In the genomic region with DNA sequence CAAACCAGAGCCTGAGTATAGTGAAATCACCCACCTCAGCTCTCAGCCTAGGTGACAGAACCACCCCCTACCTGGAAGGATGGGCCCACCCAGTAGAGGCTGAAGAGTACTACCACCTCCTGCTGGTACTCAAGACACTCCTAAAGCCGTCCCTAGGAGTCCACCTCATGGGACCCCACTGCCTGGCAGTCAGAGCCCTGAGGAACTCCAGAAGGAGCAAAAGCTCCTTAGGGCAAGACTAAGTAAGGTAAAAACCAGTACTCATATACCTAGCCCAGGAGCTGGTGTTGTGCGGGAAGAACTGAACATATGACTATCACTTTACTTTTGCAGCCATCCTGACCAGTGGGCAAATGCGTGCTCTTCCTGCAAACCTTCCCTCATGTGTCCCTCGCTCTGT, we compare ENCODE assay signal across 19 cellular contexts.
"Had no signal": no experiment of that assay in that cellular context is flagged by ENCODE, and none has a peak within 500 bp of the region (broad histone marks: within the 10 kb centered on the region; RNA-seq: fewer than 3 reads in every experiment).

No MANE protein-coding gene starts in this region.

- H3K4me3 ChIP-seq: lung, right lobe of liver, smooth muscle cell, thoracic aorta, tibial nerve, upper lobe of right lung, vagina had no signal

- H3K4me3 Mint-ChIP-seq: effector memory CD8-positive, alpha-beta T cell; memory B cell; natural killer cell; neural crest cell; stimulated activated memory B cell treated with anti-CD40 and anti-IgM and Interleukin-4, amounts not matched to agents 10 μg/mL and 1 μg/mL and 100 μg/mL, for 72 hours; stimulated activated naive CD8-positive, alpha-beta T cell treated with anti-CD3 and anti-CD28 coated beads, Interleukin-15, Interleukin-2, amounts not matched to agents 100 ng/mL and 50 ng/mL, for 24 hours had no signal

- H3K27me3 Mint-ChIP-seq: effector memory CD8-positive, alpha-beta T cell; memory B cell; progenitor cell of endocrine pancreas; stimulated activated memory B cell treated with anti-CD40 and anti-IgM and Interleukin-4, amounts not matched to agents 10 μg/mL and 1 μg/mL and 100 μg/mL, for 72 hours; stimulated activated naive CD8-positive, alpha-beta T cell treated with anti-CD3 and anti-CD28 coated beads, Interleukin-15, Interleukin-2, amounts not matched to agents 100 ng/mL and 50 ng/mL, for 24 hours had no signal

- H3K36me3 Mint-ChIP-seq: natural killer cell had no signal

- ATAC-seq: effector memory CD8-positive, alpha-beta T cell; natural killer cell; right lobe of liver; stimulated activated memory B cell treated with anti-CD40 and anti-IgM and Interleukin-4, amounts not matched to agents 10 μg/mL and 1 μg/mL and 100 μg/mL, for 72 hours; upper lobe of right lung had no signal

- DNase-seq: cortex of kidney; effector memory CD8-positive, alpha-beta T cell; natural killer cell; stimulated activated CD4-positive, alpha-beta T cell treated with anti-CD3 and anti-CD28 coated beads, Interleukin-12 subunit alpha, Interleukin-12 subunit beta, amount 100 ng/mL, for 4 hours; stimulated activated CD4-positive, alpha-beta T cell treated with anti-CD3 and anti-CD28 coated beads, Interleukin-1b, Interleukin-23, amount 100 ng/mL, for 48 hours; stimulated activated CD4-positive, alpha-beta T cell treated with anti-CD3 and anti-CD28 coated beads, Interleukin-4, amount 100 ng/mL, for 1 hour; upper lobe of right lung had no signal

- H3K4me1 ChIP-seq: parathyroid adenoma, right lobe of liver, tibial nerve, upper lobe of right lung, vagina had no signal

- H3K27ac ChIP-seq: parathyroid adenoma, right lobe of liver, thoracic aorta, tibial nerve, upper lobe of right lung, vagina had no signal

- H3K9me3 Mint-ChIP-seq: effector memory CD8-positive, alpha-beta T cell; memory B cell; natural killer cell; neural crest cell; stimulated activated memory B cell treated with anti-CD40 and anti-IgM and Interleukin-4, amounts not matched to agents 10 μg/mL and 1 μg/mL and 100 μg/mL, for 72 hours; stimulated activated naive CD8-positive, alpha-beta T cell treated with anti-CD3 and anti-CD28 coated beads, Interleukin-15, Interleukin-2, amounts not matched to agents 100 ng/mL and 50 ng/mL, for 24 hours had no signal

- H3K9me3 ChIP-seq: right lobe of liver, thoracic aorta, tibial nerve, upper lobe of right lung, vagina had no signal

- H3K4me1 Mint-ChIP-seq: memory B cell; neural crest cell; stimulated activated memory B cell treated with anti-CD40 and anti-IgM and Interleukin-4, amounts not matched to agents 10 μg/mL and 1 μg/mL and 100 μg/mL, for 72 hours had no signal

- H3K27ac Mint-ChIP-seq: memory B cell; progenitor cell of endocrine pancreas; stimulated activated memory B cell treated with anti-CD40 and anti-IgM and Interleukin-4, amounts not matched to agents 10 μg/mL and 1 μg/mL and 100 μg/mL, for 72 hours; stimulated activated naive CD8-positive, alpha-beta T cell treated with anti-CD3 and anti-CD28 coated beads, Interleukin-15, Interleukin-2, amounts not matched to agents 100 ng/mL and 50 ng/mL, for 24 hours had no signal

- H3K27me3 ChIP-seq: right lobe of liver, tibial nerve, upper lobe of right lung, vagina had no signal
